ENCODE assay signal across 8 cellular contexts in the genomic region with DNA sequence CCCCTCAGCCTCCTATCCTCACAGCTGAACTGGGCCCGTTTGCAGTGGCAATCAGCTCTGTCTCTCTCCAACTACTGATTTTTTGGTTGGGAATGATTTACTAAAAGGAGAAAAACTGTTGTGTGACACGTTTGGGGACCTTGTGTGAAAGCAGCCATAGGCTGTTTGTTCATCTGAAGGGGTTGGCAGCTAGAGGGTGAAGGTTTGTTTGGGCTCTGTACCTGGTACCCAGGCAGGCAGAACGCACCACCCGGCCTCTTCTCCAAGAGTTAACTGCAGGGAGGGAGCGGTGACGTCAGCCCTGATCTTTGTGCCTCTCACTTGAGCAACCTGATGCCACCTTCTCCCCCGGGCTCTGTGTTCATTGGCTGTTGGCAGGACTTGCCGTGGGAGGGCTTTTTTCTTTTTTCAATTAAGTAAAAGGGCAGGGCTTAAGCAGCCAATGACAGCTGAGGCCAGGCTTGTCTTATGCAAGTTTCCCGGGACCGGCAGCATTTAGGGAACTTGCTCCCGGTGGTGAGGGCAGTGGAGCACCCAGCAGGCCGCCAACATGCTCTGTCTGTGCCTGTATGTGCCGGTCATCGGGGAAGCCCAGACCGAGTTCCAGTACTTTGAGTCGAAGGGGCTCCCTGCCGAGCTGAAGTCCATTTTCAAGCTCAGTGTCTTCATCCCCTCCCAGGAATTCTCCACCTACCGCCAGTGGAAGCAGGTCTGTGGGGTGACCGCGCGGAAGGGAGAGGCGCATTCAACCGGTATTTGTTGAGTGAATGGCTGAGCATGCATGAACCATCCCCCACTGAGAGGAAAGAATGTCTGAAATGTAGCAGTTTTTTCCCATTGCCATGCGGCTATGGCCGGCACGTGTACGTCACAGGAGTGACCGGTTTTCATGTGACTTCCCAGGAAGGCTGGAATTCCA. TPM values are rescaled to one million over a fixed set of nuclear protein-coding genes. Genes with fewer than 3 reads are reported as not detected.
DNase-seq lines count a peak whose midpoint lies in the region; ATAC-seq, FAIRE-seq and TF ChIP-seq lines count a peak whose summit lies in the region.

No MANE protein-coding gene starts in this region.

- peak overlapping the region; percentile 88 for H3K4me2 ChIP-seq in PC-3 (ENCODE audit: low read length)

- DNase-seq in HTR-8/SVneo (ENCODE audit: insufficient read length, low spot score): peak; percentile 91
- DNase-seq in PC-3: peak; percentile 93
- DNase-seq in activated T-helper 9 cell treated with anti-CD3 and anti-CD28 coated beads, Interleukin-2, amount 50 U/mL, for 16 hours (ENCODE audit: low read depth): peak; percentile 33
- peak; percentile 97 for DNase-seq in fibroblast of mammary gland (ENCODE audit: low read depth)
- no peak for DNase-seq in naive B cell
- DNase-seq in stimulated activated effector memory CD8-positive, alpha-beta T cell treated with anti-CD3 and anti-CD28 coated beads, Interleukin-12 subunit alpha, Interleukin-12 subunit beta, amount 100 ng/mL, for 72 hours (ENCODE audit: low spot score in 2 of 2): no peak
- DNase-seq in immature natural killer cell: no peak

- H2AFZ ChIP-seq in ACC112 (ENCODE audit: low read length, unreplicated experiment) (no peak overlapping the region), PC-3 (ENCODE audit: low read length) (peak overlapping the region; percentile 27; the same call in 1 of the 2 replicates)

- peak overlapping the region in 1 of 8 donors; percentile 42 for H3K4me3 Mint-ChIP-seq in naive B cell
- H3K4me3 Mint-ChIP-seq in stimulated activated effector memory CD8-positive, alpha-beta T cell treated with anti-CD3 and anti-CD28 coated beads, Interleukin-12 subunit alpha, Interleukin-12 subunit beta, amount 100 ng/mL, for 72 hours: no peak overlapping the region
- H3K4me3 Mint-ChIP-seq in immature natural killer cell: peak overlapping the region in 2 of 5 donors; percentile 15 to 17

- CTCF ChIA-PET in PC-3 (lab: Charles Lee): interaction anchor here (0.6 to 1.2 kb wide), 3 partner anchors 20 to 889 kb away, joined by 3 to 4 read pairs (median 4); no protein-coding TSS in a partner anchor

- H3K79me2 ChIP-seq in ACC112 (ENCODE audit: control insufficient read depth, insufficient read depth, low read length, unreplicated experiment) (peaks cover 51% of the 10 kb centered on the region), PC-3 (ENCODE audit: low read length) (peaks cover 59% of the 10 kb centered on the region)

- peaks cover 0 to 11% of the 10 kb centered on the region in 2 donors for H3K36me3 Mint-ChIP-seq in naive B cell
- H3K36me3 Mint-ChIP-seq in stimulated activated effector memory CD8-positive, alpha-beta T cell treated with anti-CD3 and anti-CD28 coated beads, Interleukin-12 subunit alpha, Interleukin-12 subunit beta, amount 100 ng/mL, for 72 hours: peaks cover 17% of the 10 kb centered on the region
- peaks cover 4 to 8% (median 8%) of the 10 kb centered on the region in 3 donors for H3K36me3 Mint-ChIP-seq in immature natural killer cell

- H3K4me3 ChIP-seq in ACC112 (ENCODE audit: low read depth, low read length): peak overlapping the region; percentile 83
- peak overlapping the region; percentile 82 for H3K4me3 ChIP-seq in PC-3 (ENCODE audit: low read length)
- peak overlapping the region; percentile 69 for H3K4me3 ChIP-seq in fibroblast of mammary gland (ENCODE audit: control insufficient read depth, low read depth, low read length)

- H3K9me3 Mint-ChIP-seq in naive B cell (no peaks in the 10 kb centered on the region), immature natural killer cell (no peaks in the 10 kb centered on the region)
- H3K9me3 Mint-ChIP-seq in stimulated activated effector memory CD8-positive, alpha-beta T cell treated with anti-CD3 and anti-CD28 coated beads, Interleukin-12 subunit alpha, Interleukin-12 subunit beta, amount 100 ng/mL, for 72 hours: no peaks in the 10 kb centered on the region

- H3K27ac Mint-ChIP-seq in naive B cell (peak overlapping the region in 4 of 6 donors; percentile 52 to 91 (median 64)), immature natural killer cell (peak overlapping the region in 3 of 6 donors; percentile 34 to 55 (median 40))
- H3K27ac Mint-ChIP-seq in stimulated activated effector memory CD8-positive, alpha-beta T cell treated with anti-CD3 and anti-CD28 coated beads, Interleukin-12 subunit alpha, Interleukin-12 subunit beta, amount 100 ng/mL, for 72 hours: peak overlapping the region; percentile 64

- H3K36me3 ChIP-seq in ACC112 (ENCODE audit: insufficient read depth, low read length) (no peaks in the 10 kb centered on the region), PC-3 (ENCODE audit: low read depth, low read length) (peaks cover 11% of the 10 kb centered on the region; the same call in 1 of the 2 replicates)

- peak overlapping the region; percentile 86 for H3K9ac ChIP-seq in PC-3 (ENCODE audit: low read length)

- H3K27me3 ChIP-seq in ACC112 (ENCODE audit: insufficient read depth, low read length) (no peaks in the 10 kb centered on the region), PC-3 (ENCODE audit: low read length) (no peaks in the 10 kb centered on the region)

- no peaks in the 10 kb centered on the region for H3K9me3 ChIP-seq in PC-3 (ENCODE audit: low read length)

- H3K27ac ChIP-seq in ACC112 (ENCODE audit: low read depth, low read length) (peak overlapping the region; percentile 95), PC-3 (ENCODE audit: low read length) (peak overlapping the region; percentile 84)

- peak; percentile 76 for ATAC-seq in PC-3
- ATAC-seq in naive B cell (ENCODE audit: low read depth in 2 of 2): no peak
- ATAC-seq in stimulated activated effector memory CD8-positive, alpha-beta T cell treated with anti-CD3 and anti-CD28 coated beads, Interleukin-12 subunit alpha, Interleukin-12 subunit beta, amount 100 ng/mL, for 72 hours: no peak

- no peaks in the 10 kb centered on the region for H3K9me2 ChIP-seq in PC-3 (replicated peaks; ENCODE audit: low read length)

- intact Hi-C loops in PC-3 (cut with micrococcal nuclease): no loop called here

- POLR2A ChIA-PET in PC-3 (lab: Charles Lee; ENCODE audit: unreplicated experiment): interaction anchor here (0.6 kb wide), 1 partner anchor 10 kb away, joined by 3 read pairs; no protein-coding TSS in a partner anchor

- H3K4me1 ChIP-seq in ACC112 (ENCODE audit: control insufficient read depth, insufficient read depth, low read length, unreplicated experiment): peaks cover 42% of the 10 kb centered on the region
- peaks cover 46% of the 10 kb centered on the region for H3K4me1 ChIP-seq in PC-3 (ENCODE audit: insufficient read depth, low read length)

- H3K4me1 Mint-ChIP-seq in naive B cell: peaks cover 20 to 51% (median 45%) of the 10 kb centered on the region in 3 donors
- peaks cover 60% of the 10 kb centered on the region for H3K4me1 Mint-ChIP-seq in stimulated activated effector memory CD8-positive, alpha-beta T cell treated with anti-CD3 and anti-CD28 coated beads, Interleukin-12 subunit alpha, Interleukin-12 subunit beta, amount 100 ng/mL, for 72 hours
- H3K4me1 Mint-ChIP-seq in immature natural killer cell: peaks cover 38 to 52% of the 10 kb centered on the region in 2 donors

- peaks cover 19% of the 10 kb centered on the region for H4K20me1 ChIP-seq in PC-3 (ENCODE audit: low read length)

- no peak for TF ChIP-seq CTCF in PC-3 (conservative IDR thresholded peaks at IDR 0.05; ENCODE audit: low read depth, low read length)
- no peak for TF ChIP-seq CTCF in fibroblast of mammary gland (conservative IDR thresholded peaks at IDR 0.05; ENCODE audit: control insufficient read depth, insufficient read depth, low read depth, low read length)

- FAIRE-seq in HTR-8/SVneo (lab: Jason Lieb, UNC): no peak

- H3F3A ChIP-seq in PC-3 (ENCODE audit: low read length, unreplicated experiment): peaks cover 5% of the 10 kb centered on the region

- TSS peak; percentile 83 for BruUV-seq in PC-3 (replicated peaks; lab: Mats Ljungman, UMichigan)

- H3K27me3 Mint-ChIP-seq in naive B cell (no peaks in the 10 kb centered on the region), immature natural killer cell (ENCODE audit: low read depth in 3 of 3) (peaks cover 0 to 3% (median 1%) of the 10 kb centered on the region in 3 donors)

RNA-seq across cellular contexts. Expression of a gene that starts 29.3 kb away (rescaled TPM):
- total RNA-seq in PC-3 (2014; rRNA removed): 250 and 258 TPM in 2 replicates
- polyA plus RNA-seq in naive B cell (ENCODE audit: low read depth in 6 of 6) (10 to 100 TPM; 31.1 to 63.8 (median 40.8) TPM), immature natural killer cell (10 to 100 TPM; 31.4 to 60.9 (median 56.6) TPM)

RNA-seq across cellular contexts. Expression of a gene that starts 30.2 kb away (rescaled TPM):
- total RNA-seq in PC-3 (2014; rRNA removed): 25.2 and 37.0 TPM in 2 replicates
- polyA plus RNA-seq in naive B cell (ENCODE audit: low read depth in 6 of 6): 10 to 100 TPM in 1 of 6 donors, 1 to 10 TPM in 5; 1.6 to 15.8 (median 9.0) TPM
- 1 to 10 TPM; 2.8 to 8.8 (median 4.9) TPM for polyA plus RNA-seq in immature natural killer cell

RNA-seq across cellular contexts. Expression of a gene that starts 31.2 kb away (rescaled TPM):
- 8.4 and 11.1 TPM in 2 replicates for total RNA-seq in PC-3 (2014; rRNA removed)
- polyA plus RNA-seq in naive B cell (ENCODE audit: low read depth in 6 of 6) (10 to 100 TPM in 4 of 6 donors, 1 to 10 TPM in 2; 7.2 to 21.6 (median 12.3) TPM), immature natural killer cell (10 to 100 TPM in 2 of 3 donors, 1 to 10 TPM in 1; 5.1 to 17.2 (median 10.5) TPM)

RNA-seq across cellular contexts. Expression of a gene that starts 51.0 kb away (rescaled TPM):
- 153 and 154 TPM in 2 replicates for total RNA-seq in PC-3 (2014; rRNA removed)
- polyA plus RNA-seq in naive B cell (ENCODE audit: low read depth in 6 of 6) (1 to 10 TPM in 2 of 6 donors, under 1 TPM in 1, not detected in 3; 0.44 to 1.2 (median 1.2) TPM), immature natural killer cell (under 1 TPM in 2 of 3 donors, not detected in 1; 0.44 to 0.66 TPM)

Comparison
In these comparisons a context has a peak if more than half of its experiments do, and no peak if none do; other contexts are left out.
1. DNase-seq: peak in HTR-8/SVneo (single experiment), PC-3 (single experiment), activated T-helper 9 cell treated with anti-CD3 and anti-CD28 coated beads, Interleukin-2, amount 50 U/mL, for 16 hours (single experiment) and fibroblast of mammary gland (single experiment); none in naive B cell (single experiment), stimulated activated effector memory CD8-positive, alpha-beta T cell treated with anti-CD3 and anti-CD28 coated beads, Interleukin-12 subunit alpha, Interleukin-12 subunit beta, amount 100 ng/mL, for 72 hours (0 of 2) and immature natural killer cell (0 of 3).
2. Peak in every context shown above with its lines, with median percentiles within 50 percentile points of each other: H3K4me3 ChIP-seq.